10 cellular contexts compared by ENCODE assay signal in the genomic region with DNA sequence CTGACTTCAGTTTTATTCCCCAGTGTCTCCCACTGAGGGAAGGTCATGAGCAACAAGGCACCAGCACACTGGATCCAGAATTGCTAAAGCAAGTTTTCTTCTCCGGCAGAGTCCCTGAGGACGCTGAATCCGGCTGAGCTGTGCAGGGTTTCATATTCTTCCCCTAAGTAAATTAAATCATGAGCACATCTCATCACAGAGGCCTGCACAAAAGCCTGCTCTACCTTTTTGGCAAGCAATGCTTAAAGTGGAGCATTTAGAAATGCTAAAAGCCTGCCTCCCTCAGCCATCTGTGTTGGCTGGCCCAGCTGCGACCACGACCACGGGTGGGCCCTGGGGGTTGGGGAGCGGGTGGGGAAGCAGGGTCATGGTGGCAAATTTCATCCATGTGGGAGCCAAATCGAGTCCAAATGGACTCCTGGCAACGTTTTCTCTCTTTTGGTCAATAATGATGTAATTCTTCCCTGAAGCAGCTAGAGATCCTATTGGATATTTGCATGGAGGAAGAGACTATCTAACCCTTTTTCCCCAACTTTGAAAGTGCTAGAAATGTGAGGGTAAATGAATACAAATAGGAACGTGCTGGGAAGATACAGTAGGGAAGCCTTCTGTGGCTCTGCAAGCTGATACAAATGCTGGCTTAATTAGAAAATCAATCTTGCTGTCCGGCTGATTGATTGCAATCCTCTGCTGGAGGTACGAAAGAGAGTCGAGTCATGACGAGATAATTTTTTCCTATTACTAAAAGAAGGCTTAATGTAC.
A peak's percentile ranks its signal among the peaks of the same experiment; 100 is the strongest.
DNase-seq lines count a peak whose midpoint lies in the region; TF ChIP-seq lines count a peak whose summit lies in the region.
"Had no signal": no experiment of that assay in that cellular context is flagged by ENCODE, and none has a peak within 500 bp of the region (broad histone marks: within the 10 kb centered on the region; RNA-seq: fewer than 3 reads in every experiment).

No MANE protein-coding gene starts in this region.

- no peak overlapping the region for H3K4me3 ChIP-seq in fibroblast of mammary gland (ENCODE audit: control insufficient read depth, low read depth, low read length)
- H3K4me3 ChIP-seq: lung, skin epidermis had no signal

- no peak for TF ChIP-seq CTCF in fibroblast of mammary gland (conservative IDR thresholded peaks at IDR 0.05; ENCODE audit: control insufficient read depth, insufficient read depth, low read depth, low read length)

- DNase-seq in DMS 273 treated with DMSO at 0.1 percent for 48 hours (lab: John Stamatoyannopoulos, UW) (peak; percentile 40), NCI-H82 (lab: John Stamatoyannopoulos, UW) (peak; percentile 83), fibroblast of mammary gland (ENCODE audit: low read depth) (peak; percentile 94), retina (peak; percentile 59), kidney tubule cell (ENCODE audit: low spot score) (no peak), NCI-H2196 (lab: John Stamatoyannopoulos, UW; ENCODE audit: unreplicated experiment) (no peak), DMS53 (lab: John Stamatoyannopoulos, UW) (no peak)
- no peak for DNase-seq in NK-92 treated with Interleukin-12 subunit alpha and Interleukin-12 subunit beta, amount 100 ng/mL, for 24 hours (lab: John Stamatoyannopoulos, UW)

Comparison
In these comparisons a context has a peak if more than half of its experiments do, and no peak if none do; other contexts are left out.
1. DNase-seq: peak in DMS 273 treated with DMSO at 0.1 percent for 48 hours (single experiment), NCI-H82 (single experiment), fibroblast of mammary gland (single experiment) and retina (single experiment); none in kidney tubule cell (single experiment), NK-92 treated with Interleukin-12 subunit alpha and Interleukin-12 subunit beta, amount 100 ng/mL, for 24 hours (single experiment), NCI-H2196 (single experiment) and DMS53 (single experiment).